Comparison of ENCODE assay signal across 1 cellular context in genomic region chr20:52667358-52667757, GRCh38.
A peak's percentile ranks its signal among the peaks of the same experiment; 100 is the strongest.
TF ChIP-seq lines count a peak whose summit lies in the region.

No MANE protein-coding gene starts in this region.

TF ChIP-seq in HEK293, 187 proteins besides CTCF, POLR2A, EP300 and RAD21:
- TF ChIP-seq ZNF416 (tag by site-specific recombination; IDR thresholded peaks at IDR 0.05) (no peak), ZNF311 (tag by site-specific recombination; IDR thresholded peaks at IDR 0.05; ENCODE audit: borderline replicate concordance) (no peak), ZNF248 (tag by site-specific recombination; IDR thresholded peaks at IDR 0.05) (no peak), PRDM1 (tag by site-specific recombination; IDR thresholded peaks at IDR 0.05) (peak; percentile 56), ZNF707 (tag by site-specific recombination; IDR thresholded peaks at IDR 0.05) (0 out of 2 replicates have a peak, but pooled peaks have one; percentile 14), ZNF16 (tag by site-specific recombination; IDR thresholded peaks at IDR 0.05; ENCODE audit: low read depth) (no peak), ZNF274 (IDR thresholded peaks at IDR 0.05; ENCODE audit: low read length) (no peak), ZNF274 (tag by site-specific recombination; IDR thresholded peaks at IDR 0.05; ENCODE audit: borderline replicate concordance) (no peak)
- TF ChIP-seq, protein P1, sequence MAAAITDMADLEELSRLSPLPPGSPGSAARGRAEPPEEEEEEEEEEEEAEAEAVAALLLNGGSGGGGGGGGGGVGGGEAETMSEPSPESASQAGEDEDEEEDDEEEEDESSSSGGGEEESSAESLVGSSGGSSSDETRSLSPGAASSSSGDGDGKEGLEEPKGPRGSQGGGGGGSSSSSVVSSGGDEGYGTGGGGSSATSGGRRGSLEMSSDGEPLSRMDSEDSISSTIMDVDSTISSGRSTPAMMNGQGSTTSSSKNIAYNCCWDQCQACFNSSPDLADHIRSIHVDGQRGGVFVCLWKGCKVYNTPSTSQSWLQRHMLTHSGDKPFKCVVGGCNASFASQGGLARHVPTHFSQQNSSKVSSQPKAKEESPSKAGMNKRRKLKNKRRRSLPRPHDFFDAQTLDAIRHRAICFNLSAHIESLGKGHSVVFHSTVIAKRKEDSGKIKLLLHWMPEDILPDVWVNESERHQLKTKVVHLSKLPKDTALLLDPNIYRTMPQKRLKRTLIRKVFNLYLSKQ (tag by site-specific recombination; IDR thresholded peaks at IDR 0.05; ENCODE audit: borderline replicate concordance): no peak
TF ChIP-seq in HEK293: peak in this region for 2.
